In genomic region chr5:146706321-146706972, GRCh38 we compare ENCODE assay signal across 17 cellular contexts.
DNase-seq lines count a peak whose midpoint lies in the region; ATAC-seq and TF ChIP-seq lines count a peak whose summit lies in the region.
"Had no signal": no experiment of that assay in that cellular context is flagged by ENCODE, and none has a peak within 500 bp of the region (broad histone marks: within the 10 kb centered on the region; RNA-seq: fewer than 3 reads in every experiment).

No MANE protein-coding gene starts in this region.

- no peaks in the 10 kb centered on the region for H3K36me3 ChIP-seq in Panc1 (ENCODE audit: control insufficient read depth, insufficient read depth, low read length)
- H3K36me3 ChIP-seq in iPS DF 6.9 (ENCODE audit: control insufficient read depth, insufficient read depth, low read length), result no peaks in the 10 kb centered on the region
- H3K36me3 ChIP-seq: pancreas, thoracic aorta had no signal

- in situ Hi-C loops in Panc1 (cut with HindIII; ENCODE audit: low pct_unique_long_range_greater_than_20kb, low sequenced_read_pairs) (no loop called here), GM13976 (cut with MboI; ENCODE audit: low sequenced_read_pairs, unreplicated experiment) (no loop called here)

- H3K9me3 ChIP-seq in Panc1 (ENCODE audit: control insufficient read depth, insufficient read depth, low read depth, low read length) (no peaks in the 10 kb centered on the region), iPS DF 6.9 (ENCODE audit: control insufficient read depth, insufficient read depth, low read length) (no peaks in the 10 kb centered on the region)
- H3K9me3 ChIP-seq: pancreas, thoracic aorta had no signal

- POLR2A ChIA-PET in Panc1 (lab: Charles Lee), result no interaction called here

- H3K4me3 ChIP-seq in GM12875 (ENCODE audit: low read depth, low read length), result no peak overlapping the region
- no peak overlapping the region for H3K4me3 ChIP-seq in Panc1 (ENCODE audit: low read depth in 2 of 2, low read length in 2 of 2)
- no peak overlapping the region for H3K4me3 ChIP-seq in iPS DF 6.9 (ENCODE audit: low read length)
- H3K4me3 ChIP-seq: pancreas, skin epidermis, thoracic aorta had no signal

- TF ChIP-seq CTCF in C4-2B (conservative IDR thresholded peaks at IDR 0.05), result peak; percentile 17; the same call in 1 of the 2 replicates
- TF ChIP-seq CTCF in GM12875 (IDR thresholded peaks at IDR 0.05; ENCODE audit: borderline replicate concordance, insufficient read depth, low read depth, low read length), result peak; percentile 24; the same call in 1 of the 2 replicates
- 0 out of 2 replicates have a peak, but pooled peaks have one; percentile 9 for TF ChIP-seq CTCF in Panc1 (IDR thresholded peaks at IDR 0.05)
- no peak for TF ChIP-seq CTCF in GM13976 (IDR thresholded peaks at IDR 0.05; ENCODE audit: borderline replicate concordance, control extremely low read depth, extremely low read depth, insufficient read depth, missing control alignments)

- intact Hi-C loops in Panc1 (cut with micrococcal nuclease; ENCODE audit: unreplicated experiment) (no loop called here), head of caudate nucleus (cut with DNase I) (no loop called here)

- no peaks in the 10 kb centered on the region for H3K4me1 ChIP-seq in Panc1 (ENCODE audit: control insufficient read depth, insufficient read depth, low read length)
- no peaks in the 10 kb centered on the region for H3K4me1 ChIP-seq in iPS DF 6.9 (ENCODE audit: control insufficient read depth, insufficient read depth, low read length)

- H3K27ac ChIP-seq in C4-2B (no peak overlapping the region), Panc1 (ENCODE audit: low read length) (no peak overlapping the region), iPS DF 6.9 (ENCODE audit: low read length) (no peak overlapping the region)
- H3K27ac ChIP-seq: pancreas, skin epidermis, thoracic aorta had no signal

- CTCF ChIA-PET in Panc1 (lab: Charles Lee), result no interaction called here
- CTCF ChIA-PET in activated CD8-positive, alpha-beta memory T cell treated with anti-CD3 and anti-CD28 coated beads, Interleukin-2, amount 10 ng/mL, durations not matched to agents 7 days and 5 days (lab: Charles Lee), result no interaction called here

- no TSS peak for BruUV-seq in Panc1 (replicated peaks; lab: Mats Ljungman, UMichigan)

- H3K4me1 Mint-ChIP-seq in activated CD8-positive, alpha-beta memory T cell treated with anti-CD3 and anti-CD28 coated beads, Interleukin-2, amount 10 ng/mL, durations not matched to agents 7 days and 5 days, result peaks cover 17% of the 10 kb centered on the region

- H3K9me3 Mint-ChIP-seq in activated CD8-positive, alpha-beta memory T cell treated with anti-CD3 and anti-CD28 coated beads, Interleukin-2, amount 10 ng/mL, durations not matched to agents 7 days and 5 days (ENCODE audit: low read depth), result no peaks in the 10 kb centered on the region
- H3K9me3 Mint-ChIP-seq: activated T-helper 2 cell treated with anti-CD3 and anti-CD28 coated beads, Interferon-gamma antibody, Interleukin-2, Interleukin-4, amounts not matched to agents 10 μg/mL and 5 μg/mL and 100 μg/mL, durations not matched to agents 14 hours and 24 hours and 36 hours had no signal

- no peaks in the 10 kb centered on the region for H3K27me3 Mint-ChIP-seq in activated CD8-positive, alpha-beta memory T cell treated with anti-CD3 and anti-CD28 coated beads, Interleukin-2, amount 10 ng/mL, durations not matched to agents 7 days and 5 days

- no CpG with 5 or more reads among the region's 32 CpGs for WGBS in iPS DF 6.9 (ENCODE audit: insufficient coverage, insufficient read length)

- H3K36me3 Mint-ChIP-seq in activated CD8-positive, alpha-beta memory T cell treated with anti-CD3 and anti-CD28 coated beads, Interleukin-2, amount 10 ng/mL, durations not matched to agents 7 days and 5 days, result no peaks in the 10 kb centered on the region

- ATAC-seq in Panc1 (no peak), GM18520 (IDR thresholded peaks at IDR 0.05; ENCODE audit: unreplicated experiment) (no peak)
- ATAC-seq in activated CD8-positive, alpha-beta memory T cell treated with anti-CD3 and anti-CD28 coated beads, Interleukin-2, amount 10 ng/mL, durations not matched to agents 7 days and 5 days, result no peak
- ATAC-seq: pancreas had no signal

- no peak overlapping the region for H3K4me3 Mint-ChIP-seq in activated CD8-positive, alpha-beta memory T cell treated with anti-CD3 and anti-CD28 coated beads, Interleukin-2, amount 10 ng/mL, durations not matched to agents 7 days and 5 days

- no peak for DNase-seq in Panc1 (ENCODE audit: low read depth, low spot score)
- peak; percentile 13 for DNase-seq in iPS DF 6.9 (ENCODE audit: low read depth, low spot score)
- no peak for DNase-seq in activated CD8-positive, alpha-beta memory T cell treated with anti-CD3 and anti-CD28 coated beads, Interleukin-2, amount 10 ng/mL, durations not matched to agents 7 days and 5 days
- no peak for DNase-seq in head of caudate nucleus
- no peak for DNase-seq in GM13976 (ENCODE audit: low spot score)
- DNase-seq: activated CD8-positive, alpha-beta memory T cell treated with anti-CD3 and anti-CD28 coated beads for 24 hours; anterior cingulate cortex; NCI-H1694 treated with DMSO at 0.1 percent for 48 hours; NCI-H446 treated with DMSO at 0.1 percent for 48 hours; stimulated activated CD4-positive, alpha-beta T cell treated with anti-CD3 and anti-CD28 coated beads, Interleukin-4, amount 100 ng/mL, for 24 hours had no signal

- no peaks in the 10 kb centered on the region for H3K27me3 ChIP-seq in Panc1 (ENCODE audit: control insufficient read depth, insufficient read depth, low read length)
- H3K27me3 ChIP-seq in iPS DF 6.9 (ENCODE audit: control insufficient read depth, insufficient read depth, low read length), result no peaks in the 10 kb centered on the region
- H3K27me3 ChIP-seq: pancreas had no signal

- no peak overlapping the region for H3K27ac Mint-ChIP-seq in activated CD8-positive, alpha-beta memory T cell treated with anti-CD3 and anti-CD28 coated beads, Interleukin-2, amount 10 ng/mL, durations not matched to agents 7 days and 5 days
- H3K27ac Mint-ChIP-seq: activated T-helper 2 cell treated with anti-CD3 and anti-CD28 coated beads, Interferon-gamma antibody, Interleukin-2, Interleukin-4, amounts not matched to agents 10 μg/mL and 5 μg/mL and 100 μg/mL, durations not matched to agents 14 hours and 24 hours and 36 hours had no signal
